In the genomic region with DNA sequence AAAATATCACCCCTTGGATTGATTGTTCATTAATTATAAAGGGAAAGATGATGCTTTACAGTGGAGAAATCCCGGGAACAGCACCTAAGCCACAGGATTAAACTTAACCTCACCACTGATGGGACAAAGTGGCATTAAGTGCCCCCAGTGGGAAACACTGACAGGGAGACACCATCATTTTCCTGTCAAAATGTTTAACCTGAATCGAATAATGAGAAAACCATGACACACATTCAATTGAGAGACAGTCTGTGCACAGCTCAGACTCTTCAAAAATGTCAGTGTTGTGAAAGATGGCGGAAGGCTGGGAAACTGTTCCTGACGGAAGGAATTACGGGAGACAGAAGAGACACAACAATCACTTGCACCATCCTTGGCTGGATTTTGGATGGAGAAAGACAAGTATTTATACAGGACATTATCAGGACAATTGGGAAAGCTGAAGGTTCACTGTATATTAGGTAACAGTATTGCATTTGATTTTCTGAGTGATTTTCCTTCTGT, we compare ENCODE assay signal across 24 cellular contexts.
"Had no signal": no experiment of that assay in that cellular context is flagged by ENCODE, and none has a peak within 500 bp of the region (broad histone marks: within the 10 kb centered on the region; RNA-seq: fewer than 3 reads in every experiment).

No MANE protein-coding gene starts in this region.

- H3K4me1 ChIP-seq: pancreas, prostate gland, right lobe of liver, sigmoid colon, thyroid gland, tibial nerve, upper lobe of right lung, uterus had no signal

- H3K36me3 ChIP-seq: neutrophil, pancreas, prostate gland, right lobe of liver, sigmoid colon, stomach, thoracic aorta, thyroid gland, tibial nerve, upper lobe of right lung, uterus had no signal

- H3K9me3 ChIP-seq: neutrophil, pancreas, prostate gland, right lobe of liver, thoracic aorta, thyroid gland, upper lobe of right lung, uterus had no signal

- ATAC-seq: naive thymus-derived CD4-positive, alpha-beta T cell; natural killer cell; right cardiac atrium; right lobe of liver; stimulated activated effector memory CD8-positive, alpha-beta T cell treated with anti-CD3 and anti-CD28 coated beads, Interleukin-12 subunit alpha, Interleukin-12 subunit beta, amount 100 ng/mL, for 72 hours; stimulated activated naive B cell treated with anti-CD40 and anti-IgM and Interleukin-4, amounts not matched to agents 10 μg/mL and 1 μg/mL and 100 μg/mL, for 72 hours; upper lobe of right lung had no signal

- DNase-seq: naive thymus-derived CD4-positive, alpha-beta T cell; natural killer cell; nucleus accumbens; pancreas; retina; right cardiac atrium; right lobe of liver; sigmoid colon; small intestine; stimulated activated CD4-positive, alpha-beta T cell treated with anti-CD3 and anti-CD28 coated beads, Interleukin-15, amount 100 ng/mL, for 24 hours; stimulated activated CD4-positive, alpha-beta T cell treated with anti-CD3 and anti-CD28 coated beads, Interleukin-2, amount 100 ng/mL, for 24 hours; stimulated activated CD4-positive, alpha-beta T cell treated with anti-CD3 and anti-CD28 coated beads, Interleukin-2, amount 100 ng/mL, for 48 hours; stimulated activated CD4-positive, alpha-beta T cell treated with anti-CD3 and anti-CD28 coated beads, Interleukin-4, amount 100 ng/mL, for 24 hours; stimulated activated naive B cell treated with anti-CD40 and anti-IgM and Interleukin-4, amounts not matched to agents 10 μg/mL and 1 μg/mL and 100 μg/mL, for 72 hours; stimulated activated naive CD4-positive, alpha-beta T cell treated with Interleukin-2 at 50 U/mL for 16 hours; thyroid gland; upper lobe of right lung; uterus had no signal

- H3K4me3 ChIP-seq: pancreas, prostate gland, right lobe of liver, sigmoid colon, stomach, thoracic aorta, thyroid gland, tibial nerve, upper lobe of right lung, uterus had no signal

- H3K27me3 ChIP-seq: right lobe of liver, sigmoid colon, stomach, thyroid gland, tibial nerve, uterus had no signal

- H3K27ac ChIP-seq: neutrophil, pancreas, prostate gland, right lobe of liver, sigmoid colon, thoracic aorta, thyroid gland, tibial nerve, upper lobe of right lung, uterus had no signal
